ENCODE assay signal across 24 cellular contexts in the genomic region with DNA sequence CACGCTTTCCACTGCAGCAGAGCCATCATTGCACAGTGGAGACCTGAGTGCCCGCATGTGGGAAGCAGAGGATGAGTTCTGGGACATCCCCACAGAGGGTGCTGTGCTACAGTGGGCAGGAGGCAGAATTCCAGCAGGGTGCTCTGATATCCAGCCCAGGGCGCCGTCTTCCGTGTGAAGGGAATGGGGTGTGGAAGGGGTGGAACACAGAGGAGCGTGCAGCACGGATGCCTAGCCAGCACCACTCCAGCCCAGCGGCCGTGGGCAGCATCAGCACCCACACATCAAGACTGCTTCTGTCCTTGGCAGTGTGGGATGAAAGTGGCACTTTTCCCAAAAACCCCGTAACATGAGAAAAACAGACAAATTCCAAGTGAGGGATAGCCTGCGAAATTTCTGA.
"Had no signal": no experiment of that assay in that cellular context is flagged by ENCODE, and none has a peak within 500 bp of the region (broad histone marks: within the 10 kb centered on the region; RNA-seq: fewer than 3 reads in every experiment).

No MANE protein-coding gene starts in this region.

- H3K9me3 ChIP-seq: body of pancreas, lower lobe of right lung, mucosa of descending colon, ovary, right lobe of liver had no signal

- DNase-seq: activated CD4-positive, alpha-beta T cell treated with anti-CD3 and anti-CD28 coated beads for 1 hour; activated CD4-positive, alpha-beta T cell treated with anti-CD3 and anti-CD28 coated beads, Interleukin-2, amount 50 U/mL, for 1 hour; activated gamma-delta T cell; activated naive CD4-positive, alpha-beta T cell treated with anti-CD3 and anti-CD28 coated beads, Interleukin-2, amount 50 U/mL, for 16 hours; activated naive CD8-positive, alpha-beta T cell treated with anti-CD3 and anti-CD28 coated beads, Interleukin-2, amount 50 U/mL, for 24 hours; body of pancreas; cortex of kidney; foreskin fibroblast; kidney; lower lobe of right lung; mesendoderm; mucosa of descending colon; naive B cell; ovary; right lobe of liver; stimulated activated CD4-positive, alpha-beta T cell treated with anti-CD3 and anti-CD28 coated beads, Interleukin-15, amount 100 ng/mL, for 24 hours; stimulated activated naive CD4-positive, alpha-beta T cell treated with Interleukin-2 at 50 U/mL for 16 hours; SW 1271; WERI-Rb-1 had no signal

- H3K4me3 ChIP-seq: body of pancreas, cardiac muscle cell, lower lobe of right lung, mucosa of descending colon, neural progenitor cell, ovary, SK-N-MC, smooth muscle cell had no signal

- H3K4me1 ChIP-seq: neural progenitor cell had no signal

- H3K27me3 Mint-ChIP-seq: activated naive CD8-positive, alpha-beta T cell treated with anti-CD3 and anti-CD28 coated beads, Interleukin-2, amount 50 U/mL, for 24 hours; naive B cell had no signal

- H3K9ac ChIP-seq: neural progenitor cell had no signal

- H3K4me3 Mint-ChIP-seq: activated naive CD8-positive, alpha-beta T cell treated with anti-CD3 and anti-CD28 coated beads, Interleukin-2, amount 50 U/mL, for 24 hours; naive B cell; neural progenitor cell; T-helper 2 cell treated with Interferon-gamma antibody and Interleukin-4, amounts not matched to agents 5 μg/mL and 100 μg/mL, for 36 hours had no signal

- ATAC-seq: activated naive CD8-positive, alpha-beta T cell treated with anti-CD3 and anti-CD28 coated beads, Interleukin-2, amount 50 U/mL, for 24 hours; body of pancreas had no signal

- H3K27ac ChIP-seq: body of pancreas, cardiac muscle cell, neural progenitor cell, ovary, SK-N-MC, WERI-Rb-1 had no signal

- H3K27me3 ChIP-seq: body of pancreas, cardiac muscle cell, neural progenitor cell, ovary, right lobe of liver had no signal

- H3K27ac Mint-ChIP-seq: activated naive CD8-positive, alpha-beta T cell treated with anti-CD3 and anti-CD28 coated beads, Interleukin-2, amount 50 U/mL, for 24 hours; neural progenitor cell had no signal

- H3K36me3 ChIP-seq: ovary had no signal

- H3K9me3 Mint-ChIP-seq: activated naive CD8-positive, alpha-beta T cell treated with anti-CD3 and anti-CD28 coated beads, Interleukin-2, amount 50 U/mL, for 24 hours; naive B cell; T-helper 2 cell treated with Interferon-gamma antibody and Interleukin-4, amounts not matched to agents 5 μg/mL and 100 μg/mL, for 36 hours had no signal
